In the genomic region with DNA sequence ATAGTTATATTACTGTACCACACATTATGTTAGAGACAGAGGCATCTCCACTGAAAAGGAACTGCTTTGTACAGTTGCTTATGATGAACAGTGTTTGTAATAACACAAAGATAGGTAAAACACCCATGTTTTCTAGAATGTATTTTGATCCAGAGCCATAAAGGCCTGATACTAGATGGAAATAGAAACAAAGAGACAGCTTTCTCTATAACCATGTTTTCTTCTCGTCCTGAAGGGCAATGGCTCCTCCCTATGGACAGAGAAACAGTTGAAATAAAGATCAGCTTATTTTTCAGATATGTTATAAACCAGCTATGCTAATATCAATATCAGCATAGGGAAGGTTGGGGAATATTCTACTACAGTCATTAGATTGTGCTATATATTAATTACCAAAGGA, we compare ENCODE assay signal across 1 cellular context.
TF ChIP-seq lines count a peak whose summit lies in the region.

No MANE protein-coding gene starts in this region.

TF ChIP-seq in HCT116, 20 proteins besides CTCF, POLR2A, EP300 and RAD21 (continued from another document):
- no peak for TF ChIP-seq ZBTB33 (IDR thresholded peaks at IDR 0.05; ENCODE audit: extremely low read depth, insufficient replicate concordance, low read length)
- no peak for TF ChIP-seq EZH2 (IDR thresholded peaks at IDR 0.05)
- no peak for TF ChIP-seq FOSL1 (IDR thresholded peaks at IDR 0.05; ENCODE audit: low read depth)
- TF ChIP-seq EZH2phosphoT487 (IDR thresholded peaks at IDR 0.05; ENCODE audit: borderline replicate concordance), result no peak
- TF ChIP-seq JUND (IDR thresholded peaks at IDR 0.05), result no peak
- no peak for TF ChIP-seq MAX (IDR thresholded peaks at IDR 0.05)
- TF ChIP-seq SP1 (IDR thresholded peaks at IDR 0.05; ENCODE audit: low read depth), result no peak; the same call in 1 of the 2 replicates
- TF ChIP-seq EGR1 (IDR thresholded peaks at IDR 0.05; ENCODE audit: low read depth), result no peak
